Comparison of ENCODE assay signal across 22 cellular contexts in the genomic region with DNA sequence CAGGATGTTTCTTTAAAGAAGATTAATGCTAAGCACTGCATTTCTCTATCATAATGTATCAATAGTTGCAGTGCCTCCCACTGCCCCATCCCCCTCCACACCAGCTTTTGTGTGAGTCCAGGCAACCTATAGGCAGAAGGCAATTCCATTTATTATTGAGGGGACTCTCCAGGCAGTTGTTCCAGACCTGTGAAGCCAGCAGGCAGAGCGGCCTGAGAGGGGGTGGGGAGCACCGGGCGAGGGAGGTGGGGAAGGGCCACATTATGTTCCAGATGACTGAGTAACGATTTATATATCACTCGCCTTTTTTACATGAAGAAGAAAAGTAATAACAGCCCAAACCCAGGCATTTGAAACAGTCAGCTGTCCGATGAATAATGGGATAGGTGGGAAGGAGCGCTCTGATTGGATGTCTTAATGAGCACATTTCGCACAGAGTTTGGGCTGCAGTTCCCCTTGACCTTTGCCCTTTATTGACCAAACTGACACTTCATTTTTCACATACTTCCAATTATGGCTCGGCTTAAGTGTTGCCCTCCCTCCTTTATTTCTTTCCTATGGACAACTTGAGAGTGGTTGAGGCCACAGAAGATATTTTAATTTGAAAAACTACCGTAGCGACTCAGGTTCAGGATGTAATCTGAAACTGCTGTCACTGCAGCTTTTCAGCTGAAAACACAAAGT. TPM values are rescaled to one million over a fixed set of nuclear protein-coding genes. Genes with fewer than 3 reads are reported as not detected.
DNase-seq lines count a peak whose midpoint lies in the region; ATAC-seq and TF ChIP-seq lines count a peak whose summit lies in the region.
"Had no signal": no experiment of that assay in that cellular context is flagged by ENCODE, and none has a peak within 500 bp of the region (broad histone marks: within the 10 kb centered on the region; RNA-seq: fewer than 3 reads in every experiment).

No MANE protein-coding gene starts in this region.

- H3K23me2 ChIP-seq in H9 (ENCODE audit: insufficient read length, low read depth, low read length, poor library complexity, severe bottlenecking), result no peaks in the 10 kb centered on the region

- H3K27me3 ChIP-seq in H9 (ENCODE audit: insufficient read depth, low read length), result no peaks in the 10 kb centered on the region
- H3K27me3 ChIP-seq: BLaER1 had no signal

- no peak overlapping the region for H2AFZ ChIP-seq in H9 (ENCODE audit: low read length)

- H3K27ac ChIP-seq in H9 (ENCODE audit: insufficient read length, low read depth, low read length), result no peak overlapping the region
- peak overlapping the region; percentile 61; the same call in 1 of the 2 replicates for H3K27ac ChIP-seq in SK-N-MC
- H3K27ac ChIP-seq: BLaER1 had no signal

- no peak overlapping the region for H2AK5ac ChIP-seq in H9 (ENCODE audit: insufficient read length, low read length)

- H2BK15ac ChIP-seq in H9 (ENCODE audit: low read depth, low read length), result no peak overlapping the region

- no peak overlapping the region for H4K8ac ChIP-seq in H9 (replicated peaks; ENCODE audit: insufficient read length, low read depth, low read length)

- no peak overlapping the region for H2BK12ac ChIP-seq in H9 (ENCODE audit: insufficient read length, low read depth, low read length)

- H3K14ac ChIP-seq in H9 (ENCODE audit: insufficient read depth, low read length), result no peak overlapping the region

- WGBS in H9 (ENCODE audit: extremely low coverage, insufficient read length, low lambda C conversion rate), result no CpG with 5 or more reads among the region's 11 CpGs

- no peak overlapping the region for H3K4ac ChIP-seq in H9 (ENCODE audit: low read depth, low read length)

- H3K4me2 ChIP-seq in H9 (ENCODE audit: insufficient read depth, insufficient read length, low read length), result peak overlapping the region; percentile 6
- H3K4me2 ChIP-seq: BLaER1 had no signal

- TF ChIP-seq CTCF in H9 (conservative IDR thresholded peaks at IDR 0.05), result no peak
- TF ChIP-seq CTCF in mesothelial cell of epicardium (IDR thresholded peaks at IDR 0.05; ENCODE audit: unreplicated experiment), result no peak
- no peak for TF ChIP-seq CTCF in endothelial cell (IDR thresholded peaks at IDR 0.05; ENCODE audit: unreplicated experiment)

- H3K4me3 ChIP-seq in SK-N-MC, result no peak overlapping the region
- H3K4me3 ChIP-seq: BLaER1 had no signal

- no peaks in the 10 kb centered on the region for H3K4me1 ChIP-seq in H9 (ENCODE audit: insufficient read depth, low read length)
- H3K4me1 ChIP-seq: BLaER1 had no signal

- H3K23ac ChIP-seq in H9 (ENCODE audit: insufficient read length, low read depth, low read length), result no peak overlapping the region

- H4K20me1 ChIP-seq in H9 (ENCODE audit: control insufficient read depth, insufficient read depth, insufficient read length), result no peaks in the 10 kb centered on the region
- H4K20me1 ChIP-seq: BLaER1 had no signal

- no peaks in the 10 kb centered on the region for H3K9me3 ChIP-seq in H9 (ENCODE audit: control insufficient read depth, low read depth, low read length)
- H3K9me3 ChIP-seq in SK-N-MC (ENCODE audit: low read depth, low read length), result no peaks in the 10 kb centered on the region
- H3K9me3 ChIP-seq: BLaER1 had no signal

- H3K56ac ChIP-seq in H9 (ENCODE audit: insufficient read length, low read depth, low read length), result no peak overlapping the region

- no peak overlapping the region for H4K5ac ChIP-seq in H9 (ENCODE audit: insufficient read length, low read depth, low read length)

- H3K36me3 ChIP-seq in SK-N-MC (ENCODE audit: insufficient read depth, low read length), result peaks cover 98% of the 10 kb centered on the region
- H3K36me3 ChIP-seq: BLaER1 had no signal

- H3K27ac Mint-ChIP-seq in H9 (no peak overlapping the region), mesothelial cell of epicardium (peak overlapping the region; percentile 81), endothelial cell (ENCODE audit: unreplicated experiment) (no peak overlapping the region)
- H3K27ac Mint-ChIP-seq: activated naive CD4-positive, alpha-beta T cell treated with anti-CD3 and anti-CD28 coated beads, Interleukin-2, amount 50 U/mL, for 24 hours; activated T-helper 17 cell treated with anti-CD3 and anti-CD28 coated beads, Interleukin-2, amount 50 U/mL, for 72 hours; memory B cell had no signal

- no peaks in the 10 kb centered on the region for H3K79me1 ChIP-seq in H9 (ENCODE audit: insufficient read depth, low read depth, low read length, poor library complexity, severe bottlenecking)

- H4K91ac ChIP-seq in H9 (ENCODE audit: insufficient read length, low read depth, low read length), result no peak overlapping the region

- H3K27me3 Mint-ChIP-seq in H9 (ENCODE audit: low read depth) (no peaks in the 10 kb centered on the region), mesothelial cell of epicardium (ENCODE audit: low read depth) (no peaks in the 10 kb centered on the region), endothelial cell (ENCODE audit: unreplicated experiment) (no peaks in the 10 kb centered on the region)
- H3K27me3 Mint-ChIP-seq: activated naive CD4-positive, alpha-beta T cell treated with anti-CD3 and anti-CD28 coated beads, Interleukin-2, amount 50 U/mL, for 24 hours; central memory CD8-positive, alpha-beta T cell; memory B cell; naive B cell had no signal

- H3K9ac ChIP-seq in H9 (ENCODE audit: extremely low read depth, insufficient read length, low read length) (no peak overlapping the region), SK-N-MC (ENCODE audit: insufficient read length) (no peak overlapping the region)
- H3K9ac ChIP-seq: BLaER1 had no signal

- H3K18ac ChIP-seq in H9 (ENCODE audit: insufficient read length, low read depth, low read length), result no peak overlapping the region

- H3T11ph ChIP-seq in H9 (ENCODE audit: low read length), result no peak overlapping the region

- H2BK20ac ChIP-seq in H9 (ENCODE audit: low read depth, low read length, poor library complexity, severe bottlenecking), result no peak overlapping the region

- H3K79me2 ChIP-seq in H9 (ENCODE audit: insufficient read depth, low read length), result no peaks in the 10 kb centered on the region

- H3K4me3 Mint-ChIP-seq in H9, result peak overlapping the region in 1 of 2 experiments; percentile 28; a peak in 2 of 5 replicates
- H3K4me3 Mint-ChIP-seq in mesothelial cell of epicardium, result no peak overlapping the region
- no peak overlapping the region for H3K4me3 Mint-ChIP-seq in endothelial cell (ENCODE audit: unreplicated experiment)
- H3K4me3 Mint-ChIP-seq: activated naive CD4-positive, alpha-beta T cell treated with anti-CD3 and anti-CD28 coated beads, Interleukin-2, amount 50 U/mL, for 24 hours; activated T-helper 17 cell treated with anti-CD3 and anti-CD28 coated beads, Interleukin-2, amount 50 U/mL, for 72 hours; central memory CD8-positive, alpha-beta T cell; memory B cell; naive B cell had no signal

- DNase-seq in H9 (no peak), SK-N-MC (ENCODE audit: low read depth, low spot score) (no peak), mesothelial cell of epicardium (ENCODE audit: low spot score in 2 of 2, unreplicated experiment in 2 of 2) (no peak), retina (peak; percentile 81), inferior parietal cortex (ENCODE audit: extremely low spot score) (no peak), D341Med (ENCODE audit: low spot score) (no peak), endothelial cell (ENCODE audit: low spot score) (no peak)
- DNase-seq: activated CD4-positive, alpha-beta T cell treated with anti-CD3 and anti-CD28 coated beads, Interleukin-2, amount 50 U/mL, for 1 hour; activated CD8-positive, alpha-beta memory T cell treated with anti-CD3 and anti-CD28 coated beads, Interleukin-2, amount 50 U/mL, for 4 hours; anterior cingulate cortex; DMS79; GOT3; head of caudate nucleus; left cardiac atrium; naive B cell; NCI-H187 had no signal

- no peak overlapping the region for H2BK5ac ChIP-seq in H9 (ENCODE audit: insufficient read length, low read length)

- H3K36me3 Mint-ChIP-seq in H9 (ENCODE audit: insufficient read depth in 1 of 3, low read depth in 3 of 3), result no peaks in the 10 kb centered on the region
- H3K36me3 Mint-ChIP-seq in mesothelial cell of epicardium, result peaks cover 32% of the 10 kb centered on the region
- H3K36me3 Mint-ChIP-seq in endothelial cell (ENCODE audit: low read depth, unreplicated experiment), result no peaks in the 10 kb centered on the region
- H3K36me3 Mint-ChIP-seq: activated naive CD4-positive, alpha-beta T cell treated with anti-CD3 and anti-CD28 coated beads, Interleukin-2, amount 50 U/mL, for 24 hours; memory B cell; naive B cell had no signal

- peaks cover 19 to 21% of the 10 kb centered on the region in 2 experiments for H3K4me1 Mint-ChIP-seq in H9
- peaks cover 69% of the 10 kb centered on the region for H3K4me1 Mint-ChIP-seq in mesothelial cell of epicardium
- H3K4me1 Mint-ChIP-seq in endothelial cell (ENCODE audit: unreplicated experiment), result peaks cover 6% of the 10 kb centered on the region
- H3K4me1 Mint-ChIP-seq: activated naive CD4-positive, alpha-beta T cell treated with anti-CD3 and anti-CD28 coated beads, Interleukin-2, amount 50 U/mL, for 24 hours; activated T-helper 17 cell treated with anti-CD3 and anti-CD28 coated beads, Interleukin-2, amount 50 U/mL, for 72 hours; central memory CD8-positive, alpha-beta T cell; memory B cell; naive B cell had no signal

- H2BK120ac ChIP-seq in H9 (ENCODE audit: low read depth, low read length, poor library complexity, severe bottlenecking), result no peak overlapping the region

- no peak for ATAC-seq in HG02588 (IDR thresholded peaks at IDR 0.05; ENCODE audit: unreplicated experiment)
- ATAC-seq: activated T-helper 17 cell treated with anti-CD3 and anti-CD28 coated beads, Interleukin-2, amount 50 U/mL, for 72 hours; left cardiac atrium had no signal

- H3K9me3 Mint-ChIP-seq in H9, result no peaks in the 10 kb centered on the region
- H3K9me3 Mint-ChIP-seq in mesothelial cell of epicardium, result no peaks in the 10 kb centered on the region
- no peaks in the 10 kb centered on the region for H3K9me3 Mint-ChIP-seq in endothelial cell (ENCODE audit: unreplicated experiment)
- H3K9me3 Mint-ChIP-seq: activated naive CD4-positive, alpha-beta T cell treated with anti-CD3 and anti-CD28 coated beads, Interleukin-2, amount 50 U/mL, for 24 hours; activated T-helper 17 cell treated with anti-CD3 and anti-CD28 coated beads, Interleukin-2, amount 50 U/mL, for 72 hours; central memory CD8-positive, alpha-beta T cell; memory B cell; naive B cell had no signal

RNA-seq across cellular contexts. Expression of gene MEIS1, which starts 34.4 kb away (rescaled TPM):
- 0.31 and 0.66 TPM in 2 replicates for total RNA-seq in H9 (2021)
- 305 to 324 TPM (median 317 TPM) in 3 replicates for total RNA-seq in mesothelial cell of epicardium
- total RNA-seq in endothelial cell (ENCODE audit: unreplicated experiment), result 13.3 TPM
- total RNA-seq: activated T-helper 17 cell treated with anti-CD3 and anti-CD28 coated beads, Interleukin-2, amount 50 U/mL, for 72 hours had no signal

Comparison
In these comparisons a context has a peak if more than half of its experiments do, and no peak if none do; other contexts are left out.
1. RNA of gene MEIS1, which starts 34.4 kb away (total RNA-seq): 305 to 324 TPM in mesothelial cell of epicardium; 13.3 TPM in endothelial cell (single experiment) and 0.31 to 0.66 TPM in H9; every median in the first group is over 10 times any median in the second.